Comparison of ENCODE assay signal across 10 cellular contexts in the genomic region with DNA sequence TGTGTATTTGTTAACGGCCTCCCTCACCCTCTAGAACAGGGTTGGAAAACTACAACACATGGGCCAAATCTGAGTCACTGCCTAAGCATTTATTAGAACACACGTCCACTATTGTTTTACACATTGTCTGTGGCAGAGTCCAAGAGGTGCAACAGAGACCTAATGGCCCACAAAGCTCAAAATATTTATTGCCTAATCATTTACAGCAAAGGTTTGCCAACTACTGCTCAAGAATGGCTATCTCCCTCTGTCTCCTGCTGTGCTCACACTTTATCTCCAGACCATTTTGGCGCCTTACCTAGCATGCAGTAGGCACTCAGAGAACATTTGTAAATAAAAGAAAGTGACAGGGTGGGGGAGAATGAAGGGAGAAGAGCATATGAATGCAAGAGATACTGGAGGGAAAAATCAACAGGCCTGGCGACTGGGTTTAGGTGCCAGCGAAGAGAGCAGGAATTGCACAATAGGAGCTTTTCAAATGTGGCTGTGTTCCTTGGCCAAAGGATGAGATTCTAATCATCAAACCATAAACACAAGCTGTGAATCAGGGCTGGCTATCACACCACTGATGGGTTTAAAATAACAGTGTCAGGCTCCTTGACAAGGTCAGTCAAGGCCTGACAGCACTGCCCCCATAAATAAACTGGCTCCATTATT.
A peak's percentile ranks its signal among the peaks of the same experiment; 100 is the strongest.
DNase-seq lines count a peak whose midpoint lies in the region; ATAC-seq and TF ChIP-seq lines count a peak whose summit lies in the region.
"Had no signal": no experiment of that assay in that cellular context is flagged by ENCODE, and none has a peak within 500 bp of the region (broad histone marks: within the 10 kb centered on the region; RNA-seq: fewer than 3 reads in every experiment).

No MANE protein-coding gene starts in this region.

- no TSS peak for BruUV-seq in Panc1 (replicated peaks; lab: Mats Ljungman, UMichigan)

- H3K36me3 ChIP-seq in Panc1 (ENCODE audit: control insufficient read depth, insufficient read depth, low read length) (no peaks in the 10 kb centered on the region), parathyroid adenoma (ENCODE audit: control insufficient read depth, insufficient read depth, low read length) (no peaks in the 10 kb centered on the region)

- H3K79me2 ChIP-seq in parathyroid adenoma = no peaks in the 10 kb centered on the region

- H3K4me3 ChIP-seq in Panc1 (ENCODE audit: low read depth in 2 of 2, low read length in 2 of 2) (no peak overlapping the region), parathyroid adenoma (ENCODE audit: low read depth, low read length) (peak overlapping the region; percentile 13)

- intact Hi-C loops in Panc1 (cut with micrococcal nuclease; ENCODE audit: unreplicated experiment) = no loop called here

- H3K4me2 ChIP-seq in parathyroid adenoma (ENCODE audit: low read length) = peak overlapping the region; percentile 44

- in situ Hi-C loops in Panc1 (cut with HindIII; ENCODE audit: low pct_unique_long_range_greater_than_20kb, low sequenced_read_pairs) = no loop called here

- TF ChIP-seq CTCF in Panc1 (IDR thresholded peaks at IDR 0.05) (no peak), parathyroid adenoma (IDR thresholded peaks at IDR 0.05) (no peak)

- H3K27ac ChIP-seq in Panc1 (ENCODE audit: low read length) = no peak overlapping the region
- peak overlapping the region; percentile 91 for H3K27ac ChIP-seq in parathyroid adenoma

- CTCF ChIA-PET in Panc1 (lab: Charles Lee) = no interaction called here

- peak; percentile 5 for DNase-seq in EL
- no peak for DNase-seq in Panc1 (ENCODE audit: low read depth, low spot score)
- peak; percentile 10 for DNase-seq in fibroblast of the conjunctiva (ENCODE audit: low read depth)
- DNase-seq in RPMI8226 = no peak
- DNase-seq: CD8-positive, alpha-beta T cell; stimulated activated CD4-positive, alpha-beta T cell treated with anti-CD3 and anti-CD28 coated beads, Interleukin-12 subunit alpha, Interleukin-12 subunit beta, amount 100 ng/mL, for 4 hours had no signal

- H3K4me1 ChIP-seq in Panc1 (ENCODE audit: control insufficient read depth, insufficient read depth, low read length) (no peaks in the 10 kb centered on the region), parathyroid adenoma (peaks cover 78% of the 10 kb centered on the region)

- H3K27me3 ChIP-seq in Panc1 (ENCODE audit: control insufficient read depth, insufficient read depth, low read length) = no peaks in the 10 kb centered on the region
- H3K27me3 ChIP-seq in parathyroid adenoma (ENCODE audit: control insufficient read depth, insufficient read depth, low read length) = no peaks in the 10 kb centered on the region

- H3K9me3 ChIP-seq in Panc1 (ENCODE audit: control insufficient read depth, insufficient read depth, low read depth, low read length) (no peaks in the 10 kb centered on the region), parathyroid adenoma (ENCODE audit: control insufficient read depth, low read length) (no peaks in the 10 kb centered on the region)

- POLR2A ChIA-PET in Panc1 (lab: Charles Lee) = no interaction called here

- H2AFZ ChIP-seq in parathyroid adenoma = peak overlapping the region; percentile 53

- ATAC-seq in Panc1 (0 out of 2 replicates have a peak, but pooled peaks have one; percentile 30), GM19467 (IDR thresholded peaks at IDR 0.05; ENCODE audit: unreplicated experiment) (no peak), GM21825 (IDR thresholded peaks at IDR 0.05; ENCODE audit: unreplicated experiment) (no peak), HG02678 (IDR thresholded peaks at IDR 0.05; ENCODE audit: unreplicated experiment) (no peak)
- ATAC-seq: CD8-positive, alpha-beta T cell had no signal

- no peak overlapping the region for H3K9ac ChIP-seq in parathyroid adenoma

Comparison
In these comparisons a context has a peak if more than half of its experiments do, and no peak if none do; other contexts are left out.
1. DNase-seq: peak in EL (single experiment) and fibroblast of the conjunctiva (single experiment); none in Panc1 (single experiment) and RPMI8226 (single experiment).